8 cellular contexts compared by ENCODE assay signal in genomic region chr3:188362405-188362831, GRCh38.
DNase-seq lines count a peak whose midpoint lies in the region; ATAC-seq, FAIRE-seq and TF ChIP-seq lines count a peak whose summit lies in the region.

No MANE protein-coding gene starts in this region.

- peaks cover 11 to 25% (median 21%) of the 10 kb centered on the region in 3 donors for H3K4me1 ChIP-seq in pancreas

- H3K9me3 Mint-ChIP-seq in endothelial cell (ENCODE audit: unreplicated experiment), result no peaks in the 10 kb centered on the region

- peak overlapping the region; percentile 10 for H3K4me3 Mint-ChIP-seq in endothelial cell (ENCODE audit: unreplicated experiment)

- H3K27me3 Mint-ChIP-seq in endothelial cell (ENCODE audit: unreplicated experiment), result peaks cover 3% of the 10 kb centered on the region

- no peak for FAIRE-seq in pancreas (lab: Jason Lieb, UNC)

- DNase-seq in Caki2 (ENCODE audit: low read depth) (peak; percentile 86), NCI-H2196 (lab: John Stamatoyannopoulos, UW; ENCODE audit: unreplicated experiment) (peak; percentile 85), endothelial cell (ENCODE audit: low spot score) (no peak), pancreas (no peak), G401 (ENCODE audit: low spot score) (no peak), COR-L47 (lab: John Stamatoyannopoulos, UW) (no peak)
- DNase-seq in activated CD4-positive, alpha-beta T cell treated with anti-CD3 and anti-CD28 coated beads for 1 hour, result no peak

- H3K4me1 Mint-ChIP-seq in endothelial cell (ENCODE audit: unreplicated experiment), result peaks cover 56% of the 10 kb centered on the region

- H3K36me3 Mint-ChIP-seq in endothelial cell (ENCODE audit: low read depth, unreplicated experiment), result peaks cover 7% of the 10 kb centered on the region

- no peak overlapping the region for H3K4me3 ChIP-seq in pancreas

- H3K36me3 ChIP-seq in pancreas, result no peaks in the 10 kb centered on the region

- intact Hi-C loops in pancreas (cut with DNase I), result no loop called here

- ATAC-seq in pancreas (peak; percentile 69 to 82 (median 75)), GM19351 (IDR thresholded peaks at IDR 0.05; ENCODE audit: unreplicated experiment) (no peak)

- in situ Hi-C loops in Caki2 (cut with HindIII; ENCODE audit: low pct_unique_long_range_greater_than_20kb, low sequenced_read_pairs), result no loop called here
- in situ Hi-C loops in G401 (cut with HindIII; ENCODE audit: low sequenced_read_pairs), result no loop called here

- peak overlapping the region; percentile 82 for H3K27ac Mint-ChIP-seq in endothelial cell (ENCODE audit: unreplicated experiment)

- TF ChIP-seq CTCF in endothelial cell (IDR thresholded peaks at IDR 0.05; ENCODE audit: unreplicated experiment) (no peak), pancreas (IDR thresholded peaks at IDR 0.05) (no peak)

- H3K27ac ChIP-seq in pancreas, result peak overlapping the region in 2 of 4 donors; percentile 25 to 27

- no peaks in the 10 kb centered on the region for H3K27me3 ChIP-seq in pancreas

- WGBS in pancreas, 2 donors, result 27 to 31% methylated on average over 10 of the region's 10 CpGs

- no peaks in the 10 kb centered on the region for H3K9me3 ChIP-seq in pancreas

Comparison
In these comparisons a context has a peak if more than half of its experiments do, and no peak if none do; other contexts are left out.
1. DNase-seq: peak in Caki2 (single experiment) and NCI-H2196 (single experiment); none in endothelial cell (single experiment), pancreas (0 of 6), G401 (single experiment), COR-L47 (single experiment) and activated CD4-positive, alpha-beta T cell treated with anti-CD3 and anti-CD28 coated beads for 1 hour (single experiment).